8 cellular contexts compared by ENCODE assay signal in genomic region chr7:158957507-158957900, GRCh38.
DNase-seq lines count a peak whose midpoint lies in the region; ATAC-seq, FAIRE-seq and TF ChIP-seq lines count a peak whose summit lies in the region.

No MANE protein-coding gene starts in this region.

- FAIRE-seq in H54 (lab: Jason Lieb, UNC), result no peak
- FAIRE-seq in RCC 7860 (lab: Jason Lieb, UNC), result no peak

- no peak overlapping the region for H2BK12ac ChIP-seq in neuronal stem cell (ENCODE audit: low read length)

- no peak overlapping the region for H3K27ac Mint-ChIP-seq in IgD-negative memory B cell
- H3K27ac Mint-ChIP-seq in activated B cell treated with CpG ODN at 0.5 μM for 24 hours, result no peak overlapping the region

- H3K27me3 Mint-ChIP-seq in IgD-negative memory B cell, result peaks cover 15% of the 10 kb centered on the region
- H3K27me3 Mint-ChIP-seq in activated B cell treated with CpG ODN at 0.5 μM for 24 hours, result peaks cover 7% of the 10 kb centered on the region

- H3K27ac ChIP-seq in neuronal stem cell (replicated peaks; ENCODE audit: low read length), result no peak overlapping the region

- H4K8ac ChIP-seq in neuronal stem cell (ENCODE audit: low read depth, low read length), result no peak overlapping the region

- no peaks in the 10 kb centered on the region for H3K27me3 ChIP-seq in neuronal stem cell (ENCODE audit: control insufficient read depth in 3 of 3, insufficient read depth in 3 of 3, low read depth in 1 of 3, low read length in 3 of 3)

- H3K36me3 Mint-ChIP-seq in IgD-negative memory B cell (no peaks in the 10 kb centered on the region), activated B cell treated with CpG ODN at 0.5 μM for 24 hours (ENCODE audit: low read depth) (no peaks in the 10 kb centered on the region)

- no peak overlapping the region for H3K9ac ChIP-seq in neuronal stem cell (ENCODE audit: low read depth, low read length, poor library complexity)

- peak overlapping the region; percentile 30 to 91 (median 82) for H3K4me3 Mint-ChIP-seq in IgD-negative memory B cell
- peak overlapping the region; percentile 76 for H3K4me3 Mint-ChIP-seq in activated B cell treated with CpG ODN at 0.5 μM for 24 hours

- H3K79me1 ChIP-seq in neuronal stem cell (ENCODE audit: low read depth, low read length), result no peaks in the 10 kb centered on the region

- H3K14ac ChIP-seq in neuronal stem cell (ENCODE audit: low read length), result peak overlapping the region; percentile 76

- TF ChIP-seq POLR2A in H54 (IDR thresholded peaks at IDR 0.05; ENCODE audit: low read depth, low read length), result no peak

- ATAC-seq in GM19328 (IDR thresholded peaks at IDR 0.05; ENCODE audit: unreplicated experiment), result peak; percentile 17
- no peak for ATAC-seq in activated B cell treated with CpG ODN at 0.5 μM for 24 hours (ENCODE audit: low read depth)

- H2BK15ac ChIP-seq in neuronal stem cell (ENCODE audit: low read length), result no peak overlapping the region

- H2BK120ac ChIP-seq in neuronal stem cell (ENCODE audit: low read depth, low read length), result no peak overlapping the region

- no peak overlapping the region for H4K91ac ChIP-seq in neuronal stem cell (ENCODE audit: low read depth, low read length, poor library complexity)

- H3K4me1 ChIP-seq in neuronal stem cell (ENCODE audit: control insufficient read depth in 2 of 2, insufficient read depth in 1 of 2, low read depth in 1 of 2, low read length in 2 of 2), result no peaks in the 10 kb centered on the region

- H3K4me1 Mint-ChIP-seq in IgD-negative memory B cell (peaks cover 5 to 10% (median 9%) of the 10 kb centered on the region in 3 donors), activated B cell treated with CpG ODN at 0.5 μM for 24 hours (peaks cover 12% of the 10 kb centered on the region)

- H3K4me2 ChIP-seq in neuronal stem cell (ENCODE audit: insufficient read depth, low read length, poor library complexity, severe bottlenecking), result no peak overlapping the region

- intact Hi-C loops in activated B cell treated with CpG ODN at 0.5 μM for 24 hours (cut with micrococcal nuclease), result no loop called here

- H3K4me3 ChIP-seq in neuronal stem cell (ENCODE audit: low read length in 2 of 2), result no peak overlapping the region

- H3K23ac ChIP-seq in neuronal stem cell (ENCODE audit: low read depth, low read length, poor library complexity), result peak overlapping the region; percentile 70

- H2BK5ac ChIP-seq in neuronal stem cell (ENCODE audit: low read length), result no peak overlapping the region

- no peak overlapping the region for H2AK5ac ChIP-seq in neuronal stem cell (ENCODE audit: low read depth, low read length)

- H3K9me3 Mint-ChIP-seq in IgD-negative memory B cell (peaks cover 0 to 3% (median 2%) of the 10 kb centered on the region in 3 donors), activated B cell treated with CpG ODN at 0.5 μM for 24 hours (no peaks in the 10 kb centered on the region)

- WGBS in neuronal stem cell (ENCODE audit: extremely low coverage in 2 of 2, insufficient read length in 2 of 2, insufficient replicate concordance in 1 of 2), 2 donors, result no CpG with 5 or more reads among the region's 26 CpGs

- no peak overlapping the region for H3K18ac ChIP-seq in neuronal stem cell (ENCODE audit: low read length)

- CTCF ChIA-PET in activated B cell treated with CpG ODN at 0.5 μM for 24 hours (lab: Charles Lee), result no interaction called here

- H3K4ac ChIP-seq in neuronal stem cell (ENCODE audit: low read length), result no peak overlapping the region

- no peak for DNase-seq in activated B cell treated with CpG ODN at 0.5 μM for 24 hours
- no peak for DNase-seq in neuronal stem cell (ENCODE audit: low spot score)
- DNase-seq in H54 (ENCODE audit: insufficient read length, low spot score), result no peak
- no peak for DNase-seq in stimulated activated CD4-positive, alpha-beta T cell treated with anti-CD3 and anti-CD28 coated beads, Interleukin-4, amount 100 ng/mL, for 1 hour
- no peak for DNase-seq in RCC 7860 (ENCODE audit: low spot score)
- DNase-seq in epidermal melanocyte (ENCODE audit: insufficient read length, low spot score), result no peak

- TF ChIP-seq CTCF in activated B cell treated with CpG ODN at 0.5 μM for 24 hours (IDR thresholded peaks at IDR 0.05), result no peak

- POLR2A ChIA-PET in activated B cell treated with CpG ODN at 0.5 μM for 24 hours (lab: Charles Lee), result no interaction called here

- peaks cover 0 to 6% of the 10 kb centered on the region in 2 donors for H3K9me3 ChIP-seq in neuronal stem cell (replicated peaks in 1 of 2; ENCODE audit: control insufficient read depth in 2 of 2, insufficient read depth in 1 of 2, low read depth in 1 of 2, low read length in 2 of 2)

- H3K36me3 ChIP-seq in neuronal stem cell (replicated peaks in 1 of 2; ENCODE audit: control insufficient read depth in 2 of 2, insufficient read depth in 2 of 2, low read length in 2 of 2), result no peaks in the 10 kb centered on the region

- H2AFZ ChIP-seq in neuronal stem cell (ENCODE audit: low read length), result no peak overlapping the region
